11 cellular contexts compared by ENCODE assay signal in the genomic region with DNA sequence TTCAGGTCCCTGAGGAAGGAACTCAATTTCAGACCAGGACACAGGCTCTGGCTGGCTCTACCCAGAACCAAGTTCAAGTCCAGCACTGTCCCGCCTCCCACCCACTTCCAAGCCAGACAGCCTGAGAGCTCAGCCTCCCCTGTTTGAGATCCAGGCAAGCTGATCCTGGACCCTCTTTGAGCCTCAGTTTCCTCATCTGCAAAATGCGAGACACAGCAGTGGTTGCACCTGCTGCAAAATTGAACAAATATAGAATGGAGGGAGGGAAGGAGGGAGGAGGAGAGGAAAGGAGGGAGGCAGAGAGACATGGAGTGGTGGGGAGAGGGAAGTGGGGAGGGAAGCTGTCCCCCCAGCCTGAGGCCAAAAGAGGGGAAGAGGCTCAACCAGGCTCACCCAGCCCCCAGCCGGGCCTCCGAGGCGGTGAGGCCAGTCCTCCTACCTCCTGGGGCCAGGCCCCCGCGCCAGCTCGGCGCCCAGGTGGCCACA. TPM values are rescaled to one million over a fixed set of nuclear protein-coding genes. Genes with fewer than 3 reads are reported as not detected.
DNase-seq lines count a peak whose midpoint lies in the region; ATAC-seq and TF ChIP-seq lines count a peak whose summit lies in the region.
"Had no signal": no experiment of that assay in that cellular context is flagged by ENCODE, and none has a peak within 500 bp of the region (broad histone marks: within the 10 kb centered on the region; RNA-seq: fewer than 3 reads in every experiment).

No MANE protein-coding gene starts in this region.

- peak overlapping the region; percentile 78 for H2BK15ac ChIP-seq in neuronal stem cell (ENCODE audit: low read length)

- H4K91ac ChIP-seq in neuronal stem cell (ENCODE audit: low read depth, low read length, poor library complexity): peak overlapping the region; percentile 72

- H2AK5ac ChIP-seq in neuronal stem cell (ENCODE audit: low read depth, low read length): no peak overlapping the region

- H2BK120ac ChIP-seq in neuronal stem cell (ENCODE audit: low read depth, low read length): no peak overlapping the region

- H3K36me3 ChIP-seq in CD4-positive, CD25-positive, alpha-beta regulatory T cell (ENCODE audit: control insufficient read depth, insufficient read depth, low read length): no peaks in the 10 kb centered on the region
- no peaks in the 10 kb centered on the region for H3K36me3 ChIP-seq in HUES6 (ENCODE audit: control insufficient read depth, insufficient read depth, low read length)
- H3K36me3 ChIP-seq in neuronal stem cell (replicated peaks in 1 of 2; ENCODE audit: control insufficient read depth in 2 of 2, insufficient read depth in 2 of 2, low read length in 2 of 2): no peaks in the 10 kb centered on the region
- no peaks in the 10 kb centered on the region for H3K36me3 ChIP-seq in mucosa of descending colon (ENCODE audit: low read depth)
- H3K36me3 ChIP-seq in tibial artery: no peaks in the 10 kb centered on the region

- TF ChIP-seq CTCF in mucosa of descending colon (IDR thresholded peaks at IDR 0.05) (no peak), tibial artery (IDR thresholded peaks at IDR 0.05) (no peak)

- ATAC-seq in CD4-positive, CD25-positive, alpha-beta regulatory T cell (ENCODE audit: low read depth in 2 of 2): no peak
- no peak for ATAC-seq in effector memory CD8-positive, alpha-beta T cell (replicated peaks)
- no peak for ATAC-seq in mucosa of descending colon

- H2BK12ac ChIP-seq in neuronal stem cell (ENCODE audit: low read length): no peak overlapping the region

- peaks cover 18% of the 10 kb centered on the region for H3K27me3 Mint-ChIP-seq in CD4-positive, CD25-positive, alpha-beta regulatory T cell
- peaks cover 8 to 10% of the 10 kb centered on the region in 2 donors for H3K27me3 Mint-ChIP-seq in effector memory CD8-positive, alpha-beta T cell

- H3K9ac ChIP-seq in HUES6 (ENCODE audit: low read length): no peak overlapping the region
- peak overlapping the region; percentile 95 for H3K9ac ChIP-seq in neuronal stem cell (ENCODE audit: low read depth, low read length, poor library complexity)

- H3K27ac ChIP-seq in CD4-positive, CD25-positive, alpha-beta regulatory T cell (ENCODE audit: insufficient read depth, low read length, poor library complexity, severe bottlenecking): no peak overlapping the region
- H3K27ac ChIP-seq in HUES6 (ENCODE audit: low read depth, low read length): no peak overlapping the region
- no peak overlapping the region for H3K27ac ChIP-seq in neuronal stem cell (replicated peaks; ENCODE audit: low read length)
- no peak overlapping the region for H3K27ac ChIP-seq in tibial artery

- H2BK5ac ChIP-seq in neuronal stem cell (ENCODE audit: low read length): no peak overlapping the region

- H3K36me3 Mint-ChIP-seq in CD4-positive, CD25-positive, alpha-beta regulatory T cell: peaks cover 3% of the 10 kb centered on the region
- H3K36me3 Mint-ChIP-seq in effector memory CD8-positive, alpha-beta T cell (ENCODE audit: insufficient read depth): no peaks in the 10 kb centered on the region

- H3K9me3 Mint-ChIP-seq in CD4-positive, CD25-positive, alpha-beta regulatory T cell: peaks cover 0 to 1% (median 0%) of the 10 kb centered on the region in 7 donors
- no peaks in the 10 kb centered on the region for H3K9me3 Mint-ChIP-seq in effector memory CD8-positive, alpha-beta T cell

- H3K4ac ChIP-seq in neuronal stem cell (ENCODE audit: low read length): no peak overlapping the region

- no peak overlapping the region for H3K23ac ChIP-seq in neuronal stem cell (ENCODE audit: low read depth, low read length, poor library complexity)

- H3K14ac ChIP-seq in neuronal stem cell (ENCODE audit: low read length): peak overlapping the region; percentile 64

- no peak overlapping the region for H4K8ac ChIP-seq in neuronal stem cell (ENCODE audit: low read depth, low read length)

- intact Hi-C loops in mucosa of descending colon (cut with DNase I, micrococcal nuclease): no loop called here
- intact Hi-C loops in tibial artery (cut with DNase I; ENCODE audit: low total_unique reads): no loop called here

- peaks cover 10% of the 10 kb centered on the region for H3K4me1 ChIP-seq in CD4-positive, CD25-positive, alpha-beta regulatory T cell (ENCODE audit: control insufficient read depth, insufficient read depth, low read length, poor library complexity, severe bottlenecking)
- no peaks in the 10 kb centered on the region for H3K4me1 ChIP-seq in HUES6 (ENCODE audit: control insufficient read depth, insufficient read depth, low read length)
- H3K4me1 ChIP-seq in neuronal stem cell (ENCODE audit: control insufficient read depth in 2 of 2, insufficient read depth in 1 of 2, low read depth in 1 of 2, low read length in 2 of 2): peaks cover 0 to 2% of the 10 kb centered on the region in 2 donors
- no peaks in the 10 kb centered on the region for H3K4me1 ChIP-seq in mucosa of descending colon (ENCODE audit: low read depth)
- peaks cover 0 to 14% (median 8%) of the 10 kb centered on the region in 4 donors for H3K4me1 ChIP-seq in tibial artery

- H3K4me2 ChIP-seq in neuronal stem cell (ENCODE audit: insufficient read depth, low read length, poor library complexity, severe bottlenecking): peak overlapping the region; percentile 80

- H3K18ac ChIP-seq in neuronal stem cell (ENCODE audit: low read length): peak overlapping the region; percentile 98

- H3K9me3 ChIP-seq in CD4-positive, CD25-positive, alpha-beta regulatory T cell (ENCODE audit: control insufficient read depth in 2 of 2, low read length in 2 of 2): no peaks in the 10 kb centered on the region
- H3K9me3 ChIP-seq in HUES6 (ENCODE audit: control insufficient read depth, insufficient read depth, low read depth, low read length): no peaks in the 10 kb centered on the region
- H3K9me3 ChIP-seq in neuronal stem cell (replicated peaks in 1 of 2; ENCODE audit: control insufficient read depth in 2 of 2, insufficient read depth in 1 of 2, low read depth in 1 of 2, low read length in 2 of 2): no peaks in the 10 kb centered on the region
- no peaks in the 10 kb centered on the region for H3K9me3 ChIP-seq in mucosa of descending colon
- no peaks in the 10 kb centered on the region for H3K9me3 ChIP-seq in tibial artery

- H3K79me1 ChIP-seq in neuronal stem cell (ENCODE audit: low read depth, low read length): no peaks in the 10 kb centered on the region

- peaks cover 0 to 16% (median 7%) of the 10 kb centered on the region in 4 donors for H3K4me1 Mint-ChIP-seq in CD4-positive, CD25-positive, alpha-beta regulatory T cell
- H3K4me1 Mint-ChIP-seq in effector memory CD8-positive, alpha-beta T cell (ENCODE audit: low read depth in 2 of 2): no peaks in the 10 kb centered on the region

- peak overlapping the region; percentile 99 for H2AFZ ChIP-seq in neuronal stem cell (ENCODE audit: low read length)

- DNase-seq in CD4-positive, CD25-positive, alpha-beta regulatory T cell: no peak
- no peak for DNase-seq in effector memory CD8-positive, alpha-beta T cell
- DNase-seq in neuronal stem cell (ENCODE audit: low spot score): no peak
- DNase-seq in stimulated activated CD4-positive, alpha-beta T cell treated with anti-CD3 and anti-CD28 coated beads, Interleukin-4, amount 100 ng/mL, for 24 hours: no peak
- DNase-seq in mucosa of descending colon: no peak
- no peak for DNase-seq in tibial artery
- DNase-seq in SW 1271 (lab: John Stamatoyannopoulos, UW): no peak
- DNase-seq: activated CD4-positive, alpha-beta T cell treated with anti-CD3 and anti-CD28 coated beads for 4 hours had no signal

- H3K4me3 Mint-ChIP-seq in CD4-positive, CD25-positive, alpha-beta regulatory T cell: peak overlapping the region in 3 of 4 donors; percentile 52 to 63 (median 54)
- H3K4me3 Mint-ChIP-seq in effector memory CD8-positive, alpha-beta T cell: peak overlapping the region; percentile 35 to 52

- H3K27me3 ChIP-seq in CD4-positive, CD25-positive, alpha-beta regulatory T cell (ENCODE audit: control insufficient read depth, insufficient read depth, low read length): peaks cover 3% of the 10 kb centered on the region
- peaks cover 42% of the 10 kb centered on the region for H3K27me3 ChIP-seq in HUES6 (ENCODE audit: control insufficient read depth, insufficient read depth, low read length)
- peaks cover 0 to 11% (median 0%) of the 10 kb centered on the region in 3 experiments for H3K27me3 ChIP-seq in neuronal stem cell (ENCODE audit: control insufficient read depth in 3 of 3, insufficient read depth in 3 of 3, low read depth in 1 of 3, low read length in 3 of 3)
- H3K27me3 ChIP-seq in tibial artery: peaks cover 0 to 40% of the 10 kb centered on the region in 2 donors

- no peak overlapping the region for H3K27ac Mint-ChIP-seq in CD4-positive, CD25-positive, alpha-beta regulatory T cell
- no peak overlapping the region for H3K27ac Mint-ChIP-seq in effector memory CD8-positive, alpha-beta T cell

- no peak overlapping the region for H3K4me3 ChIP-seq in CD4-positive, CD25-positive, alpha-beta regulatory T cell (ENCODE audit: low read depth, low read length)
- peak overlapping the region; percentile 57 for H3K4me3 ChIP-seq in HUES6 (ENCODE audit: low read depth, low read length)
- peak overlapping the region; percentile 54 to 83 for H3K4me3 ChIP-seq in neuronal stem cell (ENCODE audit: low read length in 2 of 2)
- H3K4me3 ChIP-seq in mucosa of descending colon: no peak overlapping the region
- H3K4me3 ChIP-seq in tibial artery: peak overlapping the region in 1 of 2 donors; percentile 51

- no CpG with 5 or more reads among the region's 9 CpGs for WGBS in neuronal stem cell (ENCODE audit: extremely low coverage in 2 of 2, insufficient read length in 2 of 2, insufficient replicate concordance in 1 of 2), 2 donors

RNA-seq across cellular contexts. Expression of gene TMEM221, which starts 0.7 kb away (rescaled TPM):
- total RNA-seq in CD4-positive, CD25-positive, alpha-beta regulatory T cell: not detected
- polyA plus RNA-seq in CD4-positive, CD25-positive, alpha-beta regulatory T cell: under 1 TPM in 1 of 4 donors, not detected in 3; 0.16 TPM
- polyA plus RNA-seq in neuronal stem cell (2013, experiment 1 of 2): 2.0 TPM
- 1.6 TPM for polyA plus RNA-seq in neuronal stem cell (2013, experiment 2 of 2)
- under 1 TPM in 2 of 3 donors, not detected in 1; 0.34 to 0.51 TPM for total RNA-seq in mucosa of descending colon

RNA-seq across cellular contexts. Expression of gene NXNL1, which starts 13.0 kb away (rescaled TPM):
- not detected for total RNA-seq in CD4-positive, CD25-positive, alpha-beta regulatory T cell
- not detected for polyA plus RNA-seq in CD4-positive, CD25-positive, alpha-beta regulatory T cell
- not detected for polyA plus RNA-seq in neuronal stem cell (2013, experiment 1 of 2)
- polyA plus RNA-seq in neuronal stem cell (2013, experiment 2 of 2): not detected
- not detected for total RNA-seq in mucosa of descending colon
- total RNA-seq: cerebellum, temporal lobe had no signal

RNA-seq across cellular contexts. Expression of gene SLC27A1, which starts 22.6 kb away (rescaled TPM):
- total RNA-seq in CD4-positive, CD25-positive, alpha-beta regulatory T cell: 4.6 TPM
- polyA plus RNA-seq in CD4-positive, CD25-positive, alpha-beta regulatory T cell: 1 to 10 TPM; 3.9 to 5.2 (median 4.1) TPM
- polyA plus RNA-seq in neuronal stem cell (2013, experiment 1 of 2): 10.0 TPM
- 9.8 TPM for polyA plus RNA-seq in neuronal stem cell (2013, experiment 2 of 2)
- 10 to 100 TPM in 1 of 3 donors, 1 to 10 TPM in 2; 5.7 to 17.2 (median 6.2) TPM for total RNA-seq in mucosa of descending colon

RNA-seq across cellular contexts. Expression of gene MVB12A, which starts 27.9 kb away (rescaled TPM):
- 26.7 TPM for total RNA-seq in CD4-positive, CD25-positive, alpha-beta regulatory T cell
- polyA plus RNA-seq in CD4-positive, CD25-positive, alpha-beta regulatory T cell: 10 to 100 TPM; 30.1 to 48.6 (median 38.4) TPM
- polyA plus RNA-seq in neuronal stem cell (2013, experiment 1 of 2): 42.9 TPM
- 42.4 TPM for polyA plus RNA-seq in neuronal stem cell (2013, experiment 2 of 2)
- total RNA-seq in mucosa of descending colon: 10 to 100 TPM; 42.7 to 53.3 (median 52.1) TPM

RNA-seq across cellular contexts. Expression of gene BST2, which starts 42.3 kb away (rescaled TPM):
- 45.6 TPM for total RNA-seq in CD4-positive, CD25-positive, alpha-beta regulatory T cell
- 100 to 1,000 TPM; 155 to 175 (median 158) TPM for polyA plus RNA-seq in CD4-positive, CD25-positive, alpha-beta regulatory T cell
- 32.5 TPM for polyA plus RNA-seq in neuronal stem cell (2013, experiment 1 of 2)
- 30.5 TPM for polyA plus RNA-seq in neuronal stem cell (2013, experiment 2 of 2)
- total RNA-seq in mucosa of descending colon: 10 to 100 TPM in 2 of 3 donors, 1 to 10 TPM in 1; 9.7 to 72.6 (median 28.2) TPM

Comparison
In these comparisons a context has a peak if more than half of its experiments do, and no peak if none do; other contexts are left out.
1. H3K4me3 ChIP-seq: peak in HUES6 (single experiment) and neuronal stem cell (2 of 2); none in CD4-positive, CD25-positive, alpha-beta regulatory T cell (single experiment) and mucosa of descending colon (single experiment).